Comparison of ENCODE assay signal across 17 cellular contexts in genomic region chr16:22123146-22123545, GRCh38. TPM values are rescaled to one million over a fixed set of nuclear protein-coding genes. Genes with fewer than 3 reads are reported as not detected.
A peak's percentile ranks its signal among the peaks of the same experiment; 100 is the strongest.
DNase-seq lines count a peak whose midpoint lies in the region; ATAC-seq, FAIRE-seq and TF ChIP-seq lines count a peak whose summit lies in the region.
"Had no signal": no experiment of that assay in that cellular context is flagged by ENCODE, and none has a peak within 500 bp of the region (broad histone marks: within the 10 kb centered on the region; RNA-seq: fewer than 3 reads in every experiment).

No MANE protein-coding gene starts in this region.

- SMC1A ChIA-PET in GM12878 (lab: Charles Lee; ENCODE audit: uncharacterized antibody, unreplicated experiment), result interaction anchor here (1.5 kb wide), 1 partner anchor 45 kb away, joined by 4 read pairs; no protein-coding TSS in a partner anchor

- H3K27me3 ChIP-seq in GM23338 (ENCODE audit: insufficient read depth) (no peaks in the 10 kb centered on the region), GM12878 (replicated peaks in 1 of 2; ENCODE audit: control insufficient read depth in 2 of 2, insufficient read depth in 2 of 2, low read length in 1 of 2) (no peaks in the 10 kb centered on the region)
- H3K27me3 ChIP-seq: upper lobe of left lung had no signal

- H3K4me3 ChIP-seq in A549 (no peak overlapping the region), GM23338 (no peak overlapping the region), GM12878 (no peak overlapping the region), kidney (ENCODE audit: low read length in 2 of 2) (no peak overlapping the region)
- H3K4me3 ChIP-seq: SK-N-MC, upper lobe of left lung had no signal

- TF ChIP-seq CTCF in A549 (IDR thresholded peaks at IDR 0.05) (no peak), GM23338 (conservative IDR thresholded peaks at IDR 0.05; ENCODE audit: low read depth in 2 of 2) (peak; percentile 12 to 60; a peak in 2 of 4 replicates), GM12878 (IDR thresholded peaks at IDR 0.05 in 2 of 3, conservative IDR thresholded peaks at IDR 0.05 in 1 of 3; ENCODE audit: control insufficient read depth in 2 of 3, extremely low read depth in 1 of 3, insufficient read depth in 1 of 3, low read depth in 3 of 3, low read length in 3 of 3) (peak in 2 of 3 experiments; percentile 10 to 17; a peak in 2 of 6 replicates), kidney (IDR thresholded peaks at IDR 0.05; ENCODE audit: borderline replicate concordance, extremely low read depth, insufficient read depth) (no peak)

- H3K27ac ChIP-seq in A549, result no peak overlapping the region
- no peak overlapping the region for H3K27ac ChIP-seq in GM23338 (ENCODE audit: low read depth)
- no peak overlapping the region for H3K27ac ChIP-seq in GM12878 (ENCODE audit: control insufficient read depth, insufficient read depth)
- H3K27ac ChIP-seq in kidney (ENCODE audit: low read depth in 2 of 2, low read length in 2 of 2), result no peak overlapping the region
- H3K27ac ChIP-seq: SK-N-MC, upper lobe of left lung had no signal

- no peaks in the 10 kb centered on the region for H3K4me1 Mint-ChIP-seq in GM23338
- H3K4me1 Mint-ChIP-seq: activated CD4-positive, alpha-beta T cell treated with anti-CD3 and anti-CD28 coated beads, Interleukin-2, amount 10 ng/mL, durations not matched to agents 7 days and 5 days; central memory CD8-positive, alpha-beta T cell; natural killer cell had no signal

- H3K9me3 ChIP-seq in A549 (0 out of 3 replicates have a peak, but pooled peaks cover under 1% of the 10 kb centered on the region), GM12878 (replicated peaks; ENCODE audit: control insufficient read depth, insufficient read depth, low read length) (no peaks in the 10 kb centered on the region), kidney (ENCODE audit: control insufficient read depth in 1 of 2, low read length in 2 of 2) (no peaks in the 10 kb centered on the region)
- H3K9me3 ChIP-seq: upper lobe of left lung had no signal

- H3K4me1 ChIP-seq in A549, result no peaks in the 10 kb centered on the region
- no peaks in the 10 kb centered on the region for H3K4me1 ChIP-seq in GM23338 (ENCODE audit: insufficient read depth)
- no peaks in the 10 kb centered on the region for H3K4me1 ChIP-seq in GM12878 (ENCODE audit: control insufficient read depth, insufficient read depth, low read length)
- no peaks in the 10 kb centered on the region for H3K4me1 ChIP-seq in kidney (ENCODE audit: control insufficient read depth in 1 of 2, insufficient read depth in 1 of 2, low read depth in 1 of 2, low read length in 2 of 2)
- H3K4me1 ChIP-seq: upper lobe of left lung had no signal

- peaks cover 11% of the 10 kb centered on the region for H3K27me3 Mint-ChIP-seq in GM23338 (ENCODE audit: insufficient read depth, low read depth, poor library complexity)

- no peaks in the 10 kb centered on the region for H3K9me2 ChIP-seq in GM23338 (ENCODE audit: insufficient read depth)

- in situ Hi-C loops in GM12878 (cut with MboI), result no loop called here

- H3K36me3 ChIP-seq in GM23338 (ENCODE audit: insufficient read depth) (no peaks in the 10 kb centered on the region), GM12878 (ENCODE audit: control insufficient read depth in 2 of 2, insufficient read depth in 2 of 2, low read length in 1 of 2) (no peaks in the 10 kb centered on the region), kidney (ENCODE audit: control insufficient read depth in 1 of 2, insufficient read depth in 2 of 2, low read length in 2 of 2) (no peaks in the 10 kb centered on the region)
- H3K36me3 ChIP-seq: upper lobe of left lung had no signal

- no peaks in the 10 kb centered on the region for H4K20me1 ChIP-seq in GM23338 (replicated peaks; ENCODE audit: insufficient read depth)
- H4K20me1 ChIP-seq in GM12878 (ENCODE audit: control insufficient read depth, insufficient read depth), result no peaks in the 10 kb centered on the region

- H3K9ac ChIP-seq in GM12878 (ENCODE audit: control insufficient read depth, insufficient read depth, low read length), result no peak overlapping the region
- no peak overlapping the region for H3K9ac ChIP-seq in kidney (ENCODE audit: low read length in 2 of 2)

- H2AFZ ChIP-seq in GM23338 (no peak overlapping the region), GM12878 (ENCODE audit: control insufficient read depth, low read depth, low read length) (no peak overlapping the region)

- RAD21 ChIA-PET in GM12878 (lab: Charles Lee; ENCODE audit: unreplicated experiment), result no interaction called here

- POLR2A ChIA-PET in A549 (lab: Yijun Ruan, JAX), result no interaction called here
- POLR2A ChIA-PET in GM12878 (lab: Charles Lee), result interaction anchor here (1.3 kb wide), 1 partner anchor 164 kb away, joined by 5 read pairs; no protein-coding TSS in a partner anchor

- 27% methylated on average over 3 of the region's 3 CpGs for WGBS in A549 (ENCODE audit: missing lambda C conversion rate)
- WGBS in GM12878 (ENCODE audit: insufficient coverage, insufficient replicate concordance, low lambda C conversion rate, missing lambda C conversion rate), result 0% methylated on average over 3 of the region's 3 CpGs

- no peaks in the 10 kb centered on the region; the same call in 2 of the 3 replicates for H3K9me3 Mint-ChIP-seq in GM23338
- H3K9me3 Mint-ChIP-seq: activated CD4-positive, alpha-beta T cell treated with anti-CD3 and anti-CD28 coated beads, Interleukin-2, amount 10 ng/mL, durations not matched to agents 7 days and 5 days had no signal

- BruUV-seq in GM12878 (replicated peaks; lab: Mats Ljungman, UMichigan), result no TSS peak

- TF ChIP-seq POLR2A in A549 (IDR thresholded peaks at IDR 0.05; ENCODE audit: low read length) (no peak), GM12878 (IDR thresholded peaks at IDR 0.05; ENCODE audit: low read depth, low read length) (no peak)

- no peaks in the 10 kb centered on the region for H3K36me3 Mint-ChIP-seq in GM23338 (ENCODE audit: low read depth)
- H3K36me3 Mint-ChIP-seq: natural killer cell had no signal

- TF ChIP-seq EP300 in A549 (IDR thresholded peaks at IDR 0.05), result no peak
- no peak for TF ChIP-seq EP300 in GM12878 (IDR thresholded peaks at IDR 0.05; ENCODE audit: borderline replicate concordance in 1 of 2, control insufficient read depth in 1 of 2, low read depth in 2 of 2, low read length in 2 of 2)

- no peaks in the 10 kb centered on the region for H3K79me2 ChIP-seq in GM23338 (replicated peaks; ENCODE audit: insufficient read depth)
- H3K79me2 ChIP-seq in GM12878 (ENCODE audit: control insufficient read depth, insufficient read depth, low read length), result no peaks in the 10 kb centered on the region

- CTCF ChIA-PET in A549 (lab: Yijun Ruan, JAX), result interaction anchor here (0.6 kb wide), 1 partner anchor 123 kb away, joined by 3 read pairs; no protein-coding TSS in a partner anchor
- CTCF ChIA-PET in GM12878 (lab: Yijun Ruan, JAX), result no interaction called here

- no peaks in the 10 kb centered on the region for H3F3A ChIP-seq in GM23338 (replicated peaks; ENCODE audit: low read depth)

- H3K4me2 ChIP-seq in A549, result no peak overlapping the region
- no peak overlapping the region for H3K4me2 ChIP-seq in GM23338
- H3K4me2 ChIP-seq in GM12878 (ENCODE audit: control insufficient read depth, insufficient read depth), result no peak overlapping the region

- H3K27ac Mint-ChIP-seq in GM23338, result no peak overlapping the region
- H3K27ac Mint-ChIP-seq: activated CD4-positive, alpha-beta T cell treated with anti-CD3 and anti-CD28 coated beads, Interleukin-2, amount 10 ng/mL, durations not matched to agents 7 days and 5 days; natural killer cell had no signal

- intact Hi-C loops in GM12878 (cut with micrococcal nuclease; ENCODE audit: unreplicated experiment) (no loop called here), kidney (cut with DNase I) (no loop called here)

- no peak for FAIRE-seq in A549 (lab: Jason Lieb, UNC)
- no peak for FAIRE-seq in GM12878 (lab: Jason Lieb, UNC)
- FAIRE-seq in kidney (lab: Jason Lieb, UNC), result no peak
- FAIRE-seq: islet of Langerhans, small intestine had no signal

- TF ChIP-seq RAD21 in A549 (conservative IDR thresholded peaks at IDR 0.05 in 1 of 2, IDR thresholded peaks at IDR 0.05 in 1 of 2), result 0 out of 5 replicates have a peak, but pooled peaks of 1 of the 2 experiments have one; percentile 15
- TF ChIP-seq RAD21 in GM12878 (IDR thresholded peaks at IDR 0.05; ENCODE audit: insufficient read depth, low read depth, low read length), result no peak

- peak; percentile 21 to 31 for DNase-seq in A549 (ENCODE audit: low read depth in 1 of 2, low spot score in 1 of 2)
- peak; percentile 53 for DNase-seq in GM23338 (ENCODE audit: low spot score)
- peak; percentile 54 for DNase-seq in NOMO-1 treated with DMSO at 0.1 percent for 48 hours (lab: John Stamatoyannopoulos, UW; ENCODE audit: unreplicated experiment)
- DNase-seq in GM12878 (ENCODE audit: low read depth, low spot score), result no peak
- DNase-seq in kidney, result no peak
- DNase-seq: activated CD4-positive, alpha-beta T cell treated with anti-CD3 and anti-CD28 coated beads, Interleukin-2, amount 10 ng/mL, durations not matched to agents 7 days and 5 days; natural killer cell; NCI-H226; small intestine; upper lobe of left lung had no signal

- no peak overlapping the region for H3K4me3 Mint-ChIP-seq in GM23338
- H3K4me3 Mint-ChIP-seq: activated CD4-positive, alpha-beta T cell treated with anti-CD3 and anti-CD28 coated beads, Interleukin-2, amount 10 ng/mL, durations not matched to agents 7 days and 5 days; central memory CD8-positive, alpha-beta T cell; natural killer cell had no signal

- ATAC-seq in A549 (peak; percentile 67 to 82; a peak in 3 of 6 replicates), GM23338 (peak; percentile 73), GM12878 (peak; percentile 48), HG03469 (IDR thresholded peaks at IDR 0.05; ENCODE audit: unreplicated experiment) (no peak), GM18873 (IDR thresholded peaks at IDR 0.05; ENCODE audit: low FRiP score, unreplicated experiment) (no peak), GM21526 (IDR thresholded peaks at IDR 0.05; ENCODE audit: low FRiP score, unreplicated experiment) (no peak)
- ATAC-seq: natural killer cell had no signal

RNA-seq across cellular contexts. Expression of gene VWA3A, which starts 30.8 kb away (rescaled TPM):
- polyA plus RNA-seq in A549 (2011; rRNA removed) (0.17 TPM in 1 of 2 replicates, not detected in the other), A549 (2017; fragmentation: RNase III; extraction: RNeasy Plus Mini Kit Qiagen cat#74134 plus additional on column Dnase treatment) (0.03 to 0.07 TPM in 2 of 3 replicates, not detected in the other), GM23338 (2016; fragmentation: Nextera tagmentation; extraction: Ambion mirVana) (not detected in 2 replicates), GM12878 (2011; rRNA removed) (0.01 and 0.03 TPM in 2 replicates), GM12878 (2014; fragmentation: Illumina TruSeq; extraction: Trizol) (not detected in 2 replicates), GM12878 (2014; fragmentation: Nextera tagmentation; extraction: Ambion mirVana) (not detected), GM12878 (2014; rRNA removed) (not detected in 2 replicates), GM12878 (2016; fragmentation: Nextera tagmentation; extraction: Ambion mirVana) (not detected), kidney (ENCODE audit: insufficient read depth, low read depth, low replicate concordance) (0.13 TPM)
- polyA plus RNA-seq in A549 (2012; cell fraction: cytosol; rRNA removed), result 0.04 TPM in 1 of 2 replicates, not detected in the other
- 0.04 and 0.14 TPM in 2 replicates for polyA plus RNA-seq in A549 (2012; cell fraction: nucleus; rRNA removed)
- polyA minus RNA-seq in A549 (2011; rRNA and poly(A)+ RNA removed), result 0.41 TPM in 1 of 2 replicates, not detected in the other
- total RNA-seq in GM23338 (2014; rRNA removed; shearing (Covaris generic)), result 0.45 TPM in 1 of 2 replicates, not detected in the other
- total RNA-seq in GM12878 (2013; cell fraction: nucleolus; rRNA removed), result 0.21 TPM in 1 of 2 replicates, not detected in the other
- total RNA-seq in GM12878 (2014; rRNA removed) (not detected in 2 replicates), GM12878 (2014; rRNA removed; fragmentation: Illumina TruSeq; extraction: Trizol) (not detected in 2 replicates), GM12878 (2021) (not detected in 2 replicates), kidney (0.76 TPM)
- not detected for polyA plus RNA-seq in GM12878 (2011; ENCODE audit: low read depth)
- polyA plus RNA-seq in GM12878 (2011; cell fraction: cytosol; rRNA removed), result 0.01 TPM in 1 of 2 replicates, not detected in the other
- polyA plus RNA-seq in GM12878 (2011; cell fraction: nucleus; rRNA removed), result 0.12 and 0.31 TPM in 2 replicates
- polyA plus RNA-seq in GM12878 (2012), result not detected in 2 replicates
- 0.05 TPM in 1 of 2 replicates, not detected in the other for polyA minus RNA-seq in GM12878 (2011; rRNA and poly(A)+ RNA removed)
- polyA minus RNA-seq in GM12878 (2011; cell fraction: cytosol; rRNA and poly(A)+ RNA removed), result not detected in 2 replicates
- not detected in 2 replicates for polyA minus RNA-seq in GM12878 (2011; cell fraction: nucleus; rRNA and poly(A)+ RNA removed)

RNA-seq across cellular contexts. Expression of gene SDR42E2, which starts 39.2 kb away (rescaled TPM):
- polyA plus RNA-seq in A549 (2011; rRNA removed) (not detected in 2 replicates), A549 (2017; fragmentation: RNase III; extraction: RNeasy Plus Mini Kit Qiagen cat#74134 plus additional on column Dnase treatment) (not detected in 3 replicates), GM23338 (2016; fragmentation: Nextera tagmentation; extraction: Ambion mirVana) (0.15 and 0.26 TPM in 2 replicates), GM12878 (2011; rRNA removed) (0.06 and 0.07 TPM in 2 replicates), GM12878 (2014; fragmentation: Illumina TruSeq; extraction: Trizol) (0.01 TPM in 1 of 2 replicates, not detected in the other), GM12878 (2014; fragmentation: Nextera tagmentation; extraction: Ambion mirVana) (under 1 TPM; 0.05 to 0.09 TPM), GM12878 (2014; rRNA removed) (not detected in 2 replicates), GM12878 (2016; fragmentation: Nextera tagmentation; extraction: Ambion mirVana) (under 1 TPM; 0.09 TPM), kidney (ENCODE audit: insufficient read depth, low read depth, low replicate concordance) (not detected)
- polyA plus RNA-seq in A549 (2012; cell fraction: cytosol; rRNA removed), result 0.01 TPM in 1 of 2 replicates, not detected in the other
- polyA plus RNA-seq in A549 (2012; cell fraction: nucleus; rRNA removed), result not detected in 2 replicates
- polyA minus RNA-seq in A549 (2011; rRNA and poly(A)+ RNA removed), result not detected in 2 replicates
- 0.08 TPM in 1 of 2 replicates, not detected in the other for total RNA-seq in GM23338 (2014; rRNA removed; shearing (Covaris generic))
- total RNA-seq in GM12878 (2013; cell fraction: nucleolus; rRNA removed), result 0.13 TPM in 1 of 2 replicates, not detected in the other
- total RNA-seq in GM12878 (2014; rRNA removed) (not detected in 2 replicates), GM12878 (2014; rRNA removed; fragmentation: Illumina TruSeq; extraction: Trizol) (0.05 TPM in 1 of 2 replicates, not detected in the other), GM12878 (2021) (not detected in 2 replicates), kidney (not detected)
- not detected for polyA plus RNA-seq in GM12878 (2011; ENCODE audit: low read depth)
- not detected in 2 replicates for polyA plus RNA-seq in GM12878 (2011; cell fraction: cytosol; rRNA removed)
- polyA plus RNA-seq in GM12878 (2011; cell fraction: nucleus; rRNA removed), result 0.10 TPM in 2 replicates
- polyA plus RNA-seq in GM12878 (2012), result 0.10 TPM in 1 of 2 replicates, not detected in the other
- polyA minus RNA-seq in GM12878 (2011; rRNA and poly(A)+ RNA removed), result 0.07 TPM in 1 of 2 replicates, not detected in the other
- polyA minus RNA-seq in GM12878 (2011; cell fraction: cytosol; rRNA and poly(A)+ RNA removed), result not detected in 2 replicates
- 0.38 and 0.48 TPM in 2 replicates for polyA minus RNA-seq in GM12878 (2011; cell fraction: nucleus; rRNA and poly(A)+ RNA removed)
- polyA plus RNA-seq: fibroblast of lung had no signal

Comparison
In these comparisons a context has a peak if more than half of its experiments do, and no peak if none do; other contexts are left out.
1. ATAC-seq: peak in A549 (2 of 2), GM23338 (single experiment) and GM12878 (single experiment); none in HG03469 (single experiment), GM18873 (single experiment) and GM21526 (single experiment).
2. DNase-seq: peak in A549 (2 of 2), GM23338 (single experiment) and NOMO-1 treated with DMSO at 0.1 percent for 48 hours (single experiment); none in GM12878 (single experiment) and kidney (single experiment).
3. CTCF ChIP-seq: peak in GM23338 (2 of 2) and GM12878 (2 of 3); none in A549 (single experiment) and kidney (single experiment).
4. Of the 24 proteins assayed by ChIP-seq in both GM12878 and A549: peak only in GM12878: CTCF; only in A549: none; in both: none; in neither: 22; mixed calls (peak in some experiments, not most) for 1.